ENCODE assay signal across 9 cellular contexts in genomic region chr15:101664303-101664913, GRCh38. TPM values are rescaled to one million over a fixed set of nuclear protein-coding genes. Genes with fewer than 3 reads are reported as not detected.
DNase-seq lines count a peak whose midpoint lies in the region; ATAC-seq and TF ChIP-seq lines count a peak whose summit lies in the region.
"Had no signal": no experiment of that assay in that cellular context is flagged by ENCODE, and none has a peak within 500 bp of the region (broad histone marks: within the 10 kb centered on the region; RNA-seq: fewer than 3 reads in every experiment).

No MANE protein-coding gene starts in this region.

- H3K4ac ChIP-seq in mesenchymal stem cell (ENCODE audit: low read depth in 1 of 2, low read length in 2 of 2), result no peak overlapping the region

- 79% methylated on average over 9 of the region's 9 CpGs for WGBS in mammary epithelial cell (ENCODE audit: low coverage, missing lambda C conversion rate)
- 83% methylated on average over 9 of the region's 9 CpGs for WGBS in mesenchymal stem cell
- 84 to 87% (median 84%) methylated on average over 9 of the region's 9 CpGs for WGBS in ovary, 3 donors

- H3K4me1 ChIP-seq in mammary epithelial cell (ENCODE audit: insufficient read depth, low read length), result no peaks in the 10 kb centered on the region
- H3K4me1 ChIP-seq in mesenchymal stem cell (ENCODE audit: control insufficient read depth, insufficient read depth, low read depth, low read length), result no peaks in the 10 kb centered on the region
- H3K4me1 ChIP-seq in ovary (ENCODE audit: insufficient read depth), result no peaks in the 10 kb centered on the region

- no peak overlapping the region for H3K4me3 ChIP-seq in Jurkat, Clone E6-1 (ENCODE audit: low read length)
- H3K4me3 ChIP-seq in mammary epithelial cell (replicated peaks in 1 of 3; ENCODE audit: insufficient read depth in 1 of 3, low read depth in 2 of 3, low read length in 3 of 3), result no peak overlapping the region
- no peak overlapping the region for H3K4me3 ChIP-seq in mesenchymal stem cell (ENCODE audit: insufficient read depth in 1 of 2, low read depth in 1 of 2, low read length in 2 of 2)
- H3K4me3 ChIP-seq in ovary, result no peak overlapping the region

- H3K36me3 ChIP-seq in mammary epithelial cell (ENCODE audit: insufficient read depth, low read length) (no peaks in the 10 kb centered on the region), mesenchymal stem cell (ENCODE audit: control insufficient read depth in 1 of 2, insufficient read depth in 2 of 2, low read depth in 1 of 2, low read length in 2 of 2) (peaks cover 10 to 22% of the 10 kb centered on the region in 2 experiments), ovary (no peaks in the 10 kb centered on the region)

- peak; percentile 31 to 32 for TF ChIP-seq CTCF in mammary epithelial cell (conservative IDR thresholded peaks at IDR 0.05 in 1 of 2, IDR thresholded peaks at IDR 0.05 in 1 of 2; ENCODE audit: extremely low read depth in 1 of 2, insufficient read depth in 1 of 2, low read depth in 1 of 2, low read length in 2 of 2)
- TF ChIP-seq CTCF in ovary (IDR thresholded peaks at IDR 0.05), result no peak

- no peak overlapping the region for H3K27ac ChIP-seq in mammary epithelial cell (ENCODE audit: insufficient read depth, low read depth, low read length)
- no peak overlapping the region for H3K27ac ChIP-seq in mesenchymal stem cell (ENCODE audit: low read length, poor library complexity, severe bottlenecking)
- H3K27ac ChIP-seq in ovary, result no peak overlapping the region

- no peak for TF ChIP-seq POLR2A in ovary (IDR thresholded peaks at IDR 0.05)

- dilution Hi-C loops in mammary epithelial cell (cut with HindIII; ENCODE audit: low sequenced_read_pairs), result loop anchor here (10.0 kb wide), 1 partner anchor 120 kb away; no protein-coding TSS in a partner anchor

- TF ChIP-seq EP300 in ovary (IDR thresholded peaks at IDR 0.05), result no peak

- H4K91ac ChIP-seq in mesenchymal stem cell (ENCODE audit: low read length), result no peak overlapping the region

- no peak overlapping the region for H3K4me2 ChIP-seq in mammary epithelial cell (ENCODE audit: insufficient read depth, low read depth, low read length)
- H3K4me2 ChIP-seq in mesenchymal stem cell (ENCODE audit: low read length, poor library complexity, severe bottlenecking), result no peak overlapping the region

- intact Hi-C loops in mammary epithelial cell (cut with micrococcal nuclease), result loop anchor here (10.0 kb wide), 1 partner anchor 110 kb away; no protein-coding TSS in a partner anchor
- intact Hi-C loops in ovary (cut with DNase I), result no loop called here

- H2BK120ac ChIP-seq in mesenchymal stem cell (ENCODE audit: low read depth, low read length), result no peak overlapping the region

- H2AFZ ChIP-seq in mammary epithelial cell (ENCODE audit: low read depth, low read length), result no peak overlapping the region
- no peak overlapping the region for H2AFZ ChIP-seq in mesenchymal stem cell (ENCODE audit: low read depth, low read length)

- no TSS peak for BruUV-seq in mammary epithelial cell (replicated peaks; lab: Mats Ljungman, UMichigan)

- H2BK5ac ChIP-seq in mesenchymal stem cell (ENCODE audit: low read depth, low read length, poor library complexity, severe bottlenecking), result no peak overlapping the region

- H3K9ac ChIP-seq in mammary epithelial cell (ENCODE audit: insufficient read depth, low read length) (no peak overlapping the region), mesenchymal stem cell (ENCODE audit: low read length) (no peak overlapping the region)

- H3K14ac ChIP-seq in mesenchymal stem cell (ENCODE audit: low read length in 2 of 2), result no peak overlapping the region

- no peak overlapping the region for H2BK12ac ChIP-seq in mesenchymal stem cell (ENCODE audit: low read length in 2 of 2)

- CTCF ChIA-PET in mammary epithelial cell (lab: Charles Lee; ENCODE audit: low non-redundant PET), result no interaction called here

- H3K18ac ChIP-seq in mesenchymal stem cell (ENCODE audit: low read depth in 1 of 2, low read length in 2 of 2), result no peak overlapping the region

- H2BK15ac ChIP-seq in mesenchymal stem cell (ENCODE audit: low read depth, poor library complexity, severe bottlenecking), result no peak overlapping the region

- peaks cover 2% of the 10 kb centered on the region for H3K79me1 ChIP-seq in mesenchymal stem cell (replicated peaks; ENCODE audit: low read length, poor library complexity, severe bottlenecking)

- H3K27me3 ChIP-seq in mammary epithelial cell (ENCODE audit: insufficient read depth, low read length), result no peaks in the 10 kb centered on the region
- H3K27me3 ChIP-seq in mesenchymal stem cell (ENCODE audit: control insufficient read depth in 1 of 2, insufficient read depth in 1 of 2, low read length in 2 of 2), result no peaks in the 10 kb centered on the region
- H3K27me3 ChIP-seq in ovary, result no peaks in the 10 kb centered on the region

- no peak overlapping the region for H3K23ac ChIP-seq in mesenchymal stem cell (ENCODE audit: low read length in 2 of 2)

- no peaks in the 10 kb centered on the region for H3K79me2 ChIP-seq in mammary epithelial cell (ENCODE audit: insufficient read depth, low read length)

- no peak overlapping the region for H4K8ac ChIP-seq in mesenchymal stem cell (ENCODE audit: low read length)

- H2AK5ac ChIP-seq in mesenchymal stem cell (ENCODE audit: low read length, severe bottlenecking), result no peak overlapping the region

- ATAC-seq in GM21447 (IDR thresholded peaks at IDR 0.05; ENCODE audit: unreplicated experiment), result no peak
- ATAC-seq in HG02763 (IDR thresholded peaks at IDR 0.05; ENCODE audit: unreplicated experiment), result no peak

- DNase-seq in D341Med (ENCODE audit: low spot score) (peak; percentile 45), mammary epithelial cell (no peak), mesenchymal stem cell (peak; percentile 22), ovary (no peak), NCI-H2107 treated with DMSO at 0.1 percent for 48 hours (lab: John Stamatoyannopoulos, UW; ENCODE audit: unreplicated experiment) (no peak)
- DNase-seq in Jurkat, Clone E6-1 (ENCODE audit: low read depth, low spot score), result peak; percentile 6
- DNase-seq: T-helper 2 cell had no signal

- H3K9me3 ChIP-seq in mammary epithelial cell (replicated peaks; ENCODE audit: insufficient read depth, low read length) (no peaks in the 10 kb centered on the region), mesenchymal stem cell (ENCODE audit: control insufficient read depth, low read length) (peaks cover 9% of the 10 kb centered on the region), ovary (no peaks in the 10 kb centered on the region)

- no peaks in the 10 kb centered on the region for H4K20me1 ChIP-seq in mammary epithelial cell (ENCODE audit: insufficient read depth, low read length)

- in situ Hi-C loops in mammary epithelial cell (cut with MboI; ENCODE audit: low sequenced_read_pairs in 2 of 2), result no loop called here

RNA-seq across cellular contexts. Expression of gene TM2D3, which starts 12.2 kb away (rescaled TPM):
- 46.1 TPM for polyA plus RNA-seq in Jurkat, Clone E6-1 (2012; ENCODE audit: insufficient read depth, insufficient read length)
- total RNA-seq in mammary epithelial cell (10 to 100 TPM; 27.7 to 36.0 TPM), ovary (10 to 100 TPM; 46.0 to 76.9 (median 57.3) TPM)
- polyA plus RNA-seq in mammary epithelial cell (36.2 TPM), ovary (10 to 100 TPM; 46.5 to 70.7 TPM)
- polyA minus RNA-seq in mammary epithelial cell, result 53.7 TPM
- 26.7 TPM for polyA plus RNA-seq in mesenchymal stem cell (2013, experiment 1 of 2)
- 29.0 TPM for polyA plus RNA-seq in mesenchymal stem cell (2013, experiment 2 of 2)

RNA-seq across cellular contexts. Expression of gene TARS3, which starts 59.9 kb away (rescaled TPM):
- 8.5 TPM for polyA plus RNA-seq in Jurkat, Clone E6-1 (2012; ENCODE audit: insufficient read depth, insufficient read length)
- total RNA-seq in mammary epithelial cell (10 to 100 TPM in 1 of 2 donors, 1 to 10 TPM in 1; 9.4 to 10.2 TPM), ovary (10 to 100 TPM; 11.9 to 23.5 (median 15.9) TPM)
- polyA plus RNA-seq in mammary epithelial cell (1.8 TPM), ovary (10 to 100 TPM; 10.1 to 15.3 TPM)
- polyA minus RNA-seq in mammary epithelial cell, result 31.2 TPM
- polyA plus RNA-seq in mesenchymal stem cell (2013, experiment 1 of 2), result 9.7 TPM
- polyA plus RNA-seq in mesenchymal stem cell (2013, experiment 2 of 2), result 8.9 TPM

Comparison
In these comparisons a context has a peak if more than half of its experiments do, and no peak if none do; other contexts are left out.
1. DNase-seq: peak in D341Med (single experiment), Jurkat, Clone E6-1 (single experiment) and mesenchymal stem cell (single experiment); none in mammary epithelial cell (single experiment), ovary (0 of 5) and NCI-H2107 treated with DMSO at 0.1 percent for 48 hours (single experiment).
2. CTCF ChIP-seq: peak in mammary epithelial cell (2 of 2); none in ovary (0 of 3).